Comparison of ENCODE assay signal across 11 cellular contexts in the genomic region with DNA sequence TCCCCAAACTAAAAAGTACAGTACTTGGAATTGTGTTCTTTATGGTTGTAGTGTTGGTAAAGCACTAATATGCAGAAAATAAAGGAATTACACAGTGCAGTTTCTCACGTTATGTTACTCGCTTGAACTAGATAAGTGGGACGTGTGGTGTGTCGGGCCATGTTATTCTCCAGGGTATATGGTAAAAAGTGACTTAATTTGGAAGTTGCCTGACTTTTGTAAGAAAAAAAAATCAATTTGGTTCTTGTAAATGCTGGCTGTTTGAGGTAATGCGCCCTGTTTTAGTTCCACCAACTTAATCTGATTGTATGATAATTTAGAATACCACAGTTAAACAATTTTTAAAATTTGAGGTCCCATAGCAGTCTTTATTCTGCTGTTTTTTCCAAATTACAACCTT. TPM values are rescaled to one million over a fixed set of nuclear protein-coding genes. Genes with fewer than 3 reads are reported as not detected.
DNase-seq lines count a peak whose midpoint lies in the region; ATAC-seq and TF ChIP-seq lines count a peak whose summit lies in the region.
"Had no signal": no experiment of that assay in that cellular context is flagged by ENCODE, and none has a peak within 500 bp of the region (broad histone marks: within the 10 kb centered on the region; RNA-seq: fewer than 3 reads in every experiment).

No MANE protein-coding gene starts in this region.

- H3K4me3 Mint-ChIP-seq in HFFc6: peak overlapping the region; percentile 95
- peak overlapping the region; percentile 52 to 99 (median 94) for H3K4me3 Mint-ChIP-seq in naive thymus-derived CD8-positive, alpha-beta T cell

- no peaks in the 10 kb centered on the region for H3K27me3 ChIP-seq in brain microvascular endothelial cell (replicated peaks)

- TF ChIP-seq CTCF in AG09309 (IDR thresholded peaks at IDR 0.05; ENCODE audit: control insufficient read depth, insufficient read depth, low read depth, low read length, missing control alignments): no peak
- peak; percentile 56 for TF ChIP-seq CTCF in HFFc6 (IDR thresholded peaks at IDR 0.05)
- no peak for TF ChIP-seq CTCF in brain microvascular endothelial cell (IDR thresholded peaks at IDR 0.05; ENCODE audit: low read depth, low read length, missing control alignments)

- H3K9me3 Mint-ChIP-seq in HFFc6: no peaks in the 10 kb centered on the region
- H3K9me3 Mint-ChIP-seq in naive thymus-derived CD8-positive, alpha-beta T cell: no peaks in the 10 kb centered on the region

- in situ Hi-C loops in brain microvascular endothelial cell (cut with HindIII; ENCODE audit: low pct_ligation_motif_present, low sequenced_read_pairs): no loop called here

- H3K36me3 ChIP-seq in brain microvascular endothelial cell (replicated peaks): peaks cover 18% of the 10 kb centered on the region

- peak overlapping the region; percentile 10 for H3K27ac ChIP-seq in brain microvascular endothelial cell

- peaks cover 37% of the 10 kb centered on the region for H3K4me1 Mint-ChIP-seq in HFFc6 (ENCODE audit: low read depth)
- H3K4me1 Mint-ChIP-seq in naive thymus-derived CD8-positive, alpha-beta T cell: peaks cover 25 to 58% (median 49%) of the 10 kb centered on the region in 4 donors

- ATAC-seq in naive thymus-derived CD8-positive, alpha-beta T cell: no peak
- no peak for ATAC-seq in GM21529 (IDR thresholded peaks at IDR 0.05; ENCODE audit: unreplicated experiment)
- ATAC-seq: left lobe of liver had no signal

- peak overlapping the region; percentile 63 for H3K27ac Mint-ChIP-seq in HFFc6
- peak overlapping the region; percentile 57 to 100 (median 82) for H3K27ac Mint-ChIP-seq in naive thymus-derived CD8-positive, alpha-beta T cell

- H3K36me3 Mint-ChIP-seq in HFFc6 (ENCODE audit: low read depth): peaks cover 48% of the 10 kb centered on the region
- peaks cover 15 to 49% (median 26%) of the 10 kb centered on the region in 3 donors for H3K36me3 Mint-ChIP-seq in naive thymus-derived CD8-positive, alpha-beta T cell

- H3K4me3 ChIP-seq in AG09309 (ENCODE audit: control insufficient read depth, low read depth, low read length) (peak overlapping the region; percentile 15), brain microvascular endothelial cell (ENCODE audit: low read depth, low read length) (peak overlapping the region; percentile 96)

- H3K27me3 Mint-ChIP-seq in HFFc6 (ENCODE audit: insufficient read depth): peaks cover 10% of the 10 kb centered on the region
- peaks cover 0 to 1% (median 0%) of the 10 kb centered on the region in 5 donors for H3K27me3 Mint-ChIP-seq in naive thymus-derived CD8-positive, alpha-beta T cell

- DNase-seq in AG09309 (ENCODE audit: low read depth) (no peak), HFFc6 (no peak), brain microvascular endothelial cell (no peak), epidermal melanocyte (ENCODE audit: insufficient read length, low spot score) (no peak), superior temporal gyrus (ENCODE audit: extremely low spot score) (no peak), NCI-H774 (lab: John Stamatoyannopoulos, UW) (no peak)
- no peak for DNase-seq in naive thymus-derived CD8-positive, alpha-beta T cell
- DNase-seq: activated effector memory CD4-positive, alpha-beta T cell treated with anti-CD3 and anti-CD28 coated beads, Interleukin-2, amount 50 U/mL, for 16 hours; NCI-H524 had no signal

- POLR2A ChIA-PET in naive thymus-derived CD8-positive, alpha-beta T cell (lab: Charles Lee): interaction anchor here (1.0 kb wide), 1 partner anchor 106 kb away, joined by 3 read pairs; no protein-coding TSS in a partner anchor

RNA-seq across cellular contexts. Expression of gene ARF6, which starts 4.1 kb away (rescaled TPM):
- total RNA-seq in HFFc6 (2021; fragmentation: NEBNext Ultra II Directional; extraction: Animal tissue kit (Norgen Biotek cat#: 25700)): 100 to 1,000 TPM in 1 of 6 experiments, 10 to 100 TPM in 5; 92.2 to 111 (median 94.7) TPM
- total RNA-seq in naive thymus-derived CD8-positive, alpha-beta T cell: 10 to 100 TPM; 83.9 TPM
- 100 to 1,000 TPM in 1 of 3 donors, 10 to 100 TPM in 2; 74.6 to 100 (median 97.6) TPM for polyA plus RNA-seq in naive thymus-derived CD8-positive, alpha-beta T cell

RNA-seq across cellular contexts. Expression of gene NEMF, which starts 44.4 kb away (rescaled TPM):
- 10 to 100 TPM; 55.5 to 69.7 (median 56.9) TPM for total RNA-seq in HFFc6 (2021; fragmentation: NEBNext Ultra II Directional; extraction: Animal tissue kit (Norgen Biotek cat#: 25700))
- 100 to 1,000 TPM; 121 to 122 TPM for total RNA-seq in naive thymus-derived CD8-positive, alpha-beta T cell
- 10 to 100 TPM; 39.6 to 46.1 (median 43.5) TPM for polyA plus RNA-seq in naive thymus-derived CD8-positive, alpha-beta T cell
